ENCODE assay signal across 32 cellular contexts in the genomic region with DNA sequence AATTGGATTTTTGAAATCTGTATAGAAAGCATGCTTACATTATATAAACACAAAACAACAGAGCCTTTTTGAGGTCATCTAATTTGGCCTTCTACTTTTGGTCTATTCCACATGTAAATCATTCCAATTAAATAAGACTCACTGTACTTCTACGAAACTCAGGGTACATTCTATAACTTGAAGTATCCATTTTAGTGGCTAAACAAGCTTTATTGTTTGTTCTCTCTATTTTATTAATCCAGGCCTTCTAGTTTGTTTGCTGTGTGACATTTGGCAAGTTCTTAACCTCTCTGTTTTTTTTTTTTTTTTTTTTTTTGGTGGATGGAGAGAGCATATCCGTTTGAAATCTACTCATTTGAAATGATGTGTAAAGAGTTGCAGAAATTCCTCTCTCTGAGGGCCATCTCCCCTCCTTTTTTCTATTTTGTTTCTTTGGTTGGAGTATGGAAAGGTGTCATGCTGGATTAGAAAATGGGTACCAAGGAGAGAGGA. TPM values are rescaled to one million over a fixed set of nuclear protein-coding genes. Genes with fewer than 3 reads are reported as not detected.
"Had no signal": no experiment of that assay in that cellular context is flagged by ENCODE, and none has a peak within 500 bp of the region (broad histone marks: within the 10 kb centered on the region; RNA-seq: fewer than 3 reads in every experiment).

No MANE protein-coding gene starts in this region.

- DNase-seq: stimulated activated CD4-positive, alpha-beta T cell treated with anti-CD3 and anti-CD28 coated beads, Interleukin-2, amount 100 ng/mL, for 48 hours; stimulated activated CD4-positive, alpha-beta T cell treated with anti-CD3 and anti-CD28 coated beads, Interleukin-4, amount 100 ng/mL, for 1 hour; stimulated activated CD4-positive, alpha-beta T cell treated with anti-CD3 and anti-CD28 coated beads, Interleukin-4, amount 100 ng/mL, for 24 hours; stimulated activated CD4-positive, alpha-beta T cell treated with anti-CD3 and anti-CD28 coated beads, Interleukin-4, amount 100 ng/mL, for 4 hours; stimulated activated CD8-positive, alpha-beta memory T cell treated with anti-CD3 and anti-CD28 coated beads, Interleukin-4, amount 100 ng/mL, for 48 hours; stimulated activated naive B cell treated with anti-CD40 and anti-IgM and Interleukin-4, amounts not matched to agents 10 μg/mL and 1 μg/mL and 100 μg/mL, for 72 hours; stimulated activated naive CD4-positive, alpha-beta T cell; stimulated activated naive CD4-positive, alpha-beta T cell treated with Interleukin-2 at 50 U/mL for 16 hours; stimulated activated naive CD8-positive, alpha-beta T cell treated with anti-CD3 and anti-CD28 coated beads, Interleukin-15, amount 100 ng/mL, for 72 hours; stimulated activated naive CD8-positive, alpha-beta T cell treated with anti-CD3 and anti-CD28 coated beads, Interleukin-15, Interleukin-2, amounts not matched to agents 100 U/mL and 50 U/mL, for 24 hours; stomach; substantia nigra; testis; thyroid gland; tibial artery; transverse colon; trophoblast cell; upper lobe of left lung; upper lobe of right lung; uterus had no signal

- H3K9me3 ChIP-seq: stomach, suprapubic skin, testis, thoracic aorta, thyroid gland, tibial artery, tibial nerve, transverse colon, upper lobe of left lung, upper lobe of right lung, uterus, vagina had no signal

- ATAC-seq: stimulated activated effector memory CD8-positive, alpha-beta T cell treated with anti-CD3 and anti-CD28 coated beads, Interleukin-12 subunit alpha, Interleukin-12 subunit beta, amount 100 ng/mL, for 72 hours; stimulated activated memory B cell treated with anti-CD40 and anti-IgM and Interleukin-4, amounts not matched to agents 10 μg/mL and 1 μg/mL and 100 μg/mL, for 72 hours; stimulated activated naive B cell treated with anti-CD40 and anti-IgM and Interleukin-4, amounts not matched to agents 10 μg/mL and 1 μg/mL and 100 μg/mL, for 72 hours; stimulated activated naive CD8-positive, alpha-beta T cell treated with anti-CD3 and anti-CD28 coated beads, Interleukin-15, amount 100 ng/mL, for 72 hours; stimulated activated naive CD8-positive, alpha-beta T cell treated with anti-CD3 and anti-CD28 coated beads, Interleukin-15, Interleukin-2, amounts not matched to agents 100 U/mL and 50 U/mL, for 24 hours; upper lobe of right lung had no signal

- FAIRE-seq: urothelium cell line had no signal

- H3K36me3 ChIP-seq: stomach, suprapubic skin, thoracic aorta, thyroid gland, tibial artery, transverse colon, upper lobe of left lung, upper lobe of right lung, uterus, vagina had no signal

- H3K27ac ChIP-seq: stomach, suprapubic skin, testis, thoracic aorta, thyroid gland, tibial artery, tibial nerve, transverse colon, upper lobe of left lung, upper lobe of right lung, uterus, vagina had no signal

- H3K27me3 ChIP-seq: stomach, suprapubic skin, testis, thyroid gland, tibial artery, tibial nerve, transverse colon, upper lobe of left lung, upper lobe of right lung, uterus, vagina had no signal

- H3K4me1 ChIP-seq: suprapubic skin, testis, thyroid gland, uterus, vagina had no signal

- H3K4me3 ChIP-seq: stomach, suprapubic skin, testis, thoracic aorta, thyroid gland, tibial artery, tibial nerve, transverse colon, upper lobe of left lung, upper lobe of right lung, uterus, vagina had no signal

RNA-seq across cellular contexts. Expression of gene C12orf71, which starts 58.1 kb away (rescaled TPM):
- total RNA-seq: stomach, subcutaneous adipose tissue, suprapubic skin, temporal lobe, thoracic aorta, thyroid gland, tibial nerve, transverse colon, upper lobe of left lung, upper lobe of right lung, ureter, urinary bladder, uterus, vagina had no signal
- polyA plus RNA-seq: stomach, thymus, urinary bladder had no signal
